Comparison of ENCODE assay signal across 8 cellular contexts in genomic region chr12:48813464-48814312, GRCh38. TPM values are rescaled to one million over a fixed set of nuclear protein-coding genes. Genes with fewer than 3 reads are reported as not detected.
A peak's percentile ranks its signal among the peaks of the same experiment; 100 is the strongest.
DNase-seq lines count a peak whose midpoint lies in the region; ATAC-seq, FAIRE-seq and TF ChIP-seq lines count a peak whose summit lies in the region.

No MANE protein-coding gene starts in this region.

- peak overlapping the region; percentile 100 for H3K4me2 ChIP-seq in HCT116 (ENCODE audit: low read length)

- H3K27me3 Mint-ChIP-seq in activated CD8-positive, alpha-beta T cell treated with anti-CD3 and anti-CD28 coated beads for 36 hours = peaks cover 19% of the 10 kb centered on the region

- WGBS in small intestine, 3 donors = 21 to 43% (median 30%) methylated on average over 13 to 21 of the region's 21 CpGs

- no TSS peak for BruUV-seq in HCT116 (replicated peaks; lab: Mats Ljungman, UMichigan)

- H3K4me1 ChIP-seq in HCT116 (ENCODE audit: control insufficient read depth in 1 of 2, insufficient read depth in 2 of 2, low read length in 2 of 2) = peaks cover 25 to 51% of the 10 kb centered on the region in 2 experiments
- peaks cover 0 to 7% of the 10 kb centered on the region in 2 donors for H3K4me1 ChIP-seq in small intestine (ENCODE audit: control insufficient read depth in 2 of 2, insufficient read depth in 1 of 2, low read depth in 1 of 2, low read length in 1 of 2)

- H3K27ac ChIP-seq in HCT116 (ENCODE audit: low read depth, low read length) (peak overlapping the region; percentile 84; the same call in 1 of the 2 replicates), small intestine (ENCODE audit: low read depth in 1 of 2, low read length in 1 of 2) (peak overlapping the region; percentile 47 to 92)

- H3K27ac Mint-ChIP-seq in activated CD8-positive, alpha-beta T cell treated with anti-CD3 and anti-CD28 coated beads for 36 hours = peak overlapping the region; percentile 49

- H3K27me3 ChIP-seq in HCT116 (ENCODE audit: insufficient read depth, low read length) = no peaks in the 10 kb centered on the region
- no peaks in the 10 kb centered on the region for H3K27me3 ChIP-seq in small intestine (ENCODE audit: control insufficient read depth in 2 of 2, insufficient read depth in 2 of 2, low read length in 2 of 2)

- H3K4me1 Mint-ChIP-seq in activated CD8-positive, alpha-beta T cell treated with anti-CD3 and anti-CD28 coated beads for 36 hours (ENCODE audit: low read depth) = peaks cover 29% of the 10 kb centered on the region

- TF ChIP-seq RAD21 in HCT116 (IDR thresholded peaks at IDR 0.05; ENCODE audit: low read depth) = no peak

- RAD21 ChIA-PET in HCT116 (lab: Charles Lee; ENCODE audit: low non-redundant PET in 1 of 2, low total read pairs in 2 of 2, uncharacterized antibody in 2 of 2, unreplicated experiment in 2 of 2) = no interaction called here

- H3K9ac ChIP-seq in HCT116 (ENCODE audit: low read length) = no peak overlapping the region

- peak overlapping the region; percentile 95 for H3K4me3 Mint-ChIP-seq in activated CD8-positive, alpha-beta T cell treated with anti-CD3 and anti-CD28 coated beads for 36 hours

- no peak for TF ChIP-seq POLR2A in HCT116 (IDR thresholded peaks at IDR 0.05; ENCODE audit: borderline replicate concordance, extremely low read depth, insufficient read depth, insufficient read length)

- H3K4me3 ChIP-seq in HCT116 (replicated peaks in 1 of 2; ENCODE audit: low read depth in 1 of 2, low read length in 2 of 2) = peak overlapping the region; percentile 60 to 92; a peak in 3 of 4 replicates
- H3K4me3 ChIP-seq in iPS-18c (ENCODE audit: insufficient read depth, low read depth, low read length) = peak overlapping the region; percentile 98
- peak overlapping the region; percentile 60 to 65 for H3K4me3 ChIP-seq in small intestine (ENCODE audit: low read depth in 1 of 2, low read length in 2 of 2)

- CTCF ChIA-PET in HCT116 (lab: Charles Lee) = no interaction called here
- CTCF ChIA-PET in activated CD8-positive, alpha-beta T cell treated with anti-CD3 and anti-CD28 coated beads for 36 hours (lab: Charles Lee) = interaction anchor here (1.0 to 6.3 kb wide), 16 partner anchors 10 to 664 kb away, joined by 3 to 62 read pairs (median 6); partner anchors contain the start of gene RND1

- no peaks in the 10 kb centered on the region for H4K20me1 ChIP-seq in HCT116 (ENCODE audit: insufficient read depth)

- no peak for TF ChIP-seq CTCF in HCT116 (IDR thresholded peaks at IDR 0.05 in 2 of 3, conservative IDR thresholded peaks at IDR 0.05 in 1 of 3; ENCODE audit: borderline replicate concordance in 1 of 3, insufficient read depth in 1 of 3, low read depth in 2 of 3, low read length in 2 of 3)
- TF ChIP-seq CTCF in activated CD8-positive, alpha-beta T cell treated with anti-CD3 and anti-CD28 coated beads for 36 hours (IDR thresholded peaks at IDR 0.05) = no peak

- no peak for ATAC-seq in HCT116
- ATAC-seq in activated CD8-positive, alpha-beta T cell treated with anti-CD3 and anti-CD28 coated beads for 36 hours = no peak
- no peak for ATAC-seq in GM19035 (IDR thresholded peaks at IDR 0.05; ENCODE audit: unreplicated experiment)

- no peak overlapping the region for H2AFZ ChIP-seq in HCT116 (ENCODE audit: low read depth, low read length, poor library complexity, severe bottlenecking)

- no peaks in the 10 kb centered on the region for H3K36me3 Mint-ChIP-seq in activated CD8-positive, alpha-beta T cell treated with anti-CD3 and anti-CD28 coated beads for 36 hours (ENCODE audit: low read depth)

- POLR2A ChIA-PET in HCT116 (lab: Charles Lee) = no interaction called here
- POLR2A ChIA-PET in activated CD8-positive, alpha-beta T cell treated with anti-CD3 and anti-CD28 coated beads for 36 hours (lab: Charles Lee) = interaction anchor here (1.2 kb wide), 1 partner anchor 98 kb away, joined by 3 read pairs; no protein-coding TSS in a partner anchor

- no peaks in the 10 kb centered on the region for H3K9me3 Mint-ChIP-seq in activated CD8-positive, alpha-beta T cell treated with anti-CD3 and anti-CD28 coated beads for 36 hours

- FAIRE-seq in small intestine (lab: Jason Lieb, UNC) = no peak

- intact Hi-C loops in HCT116 (cut with micrococcal nuclease) (no loop called here), head of caudate nucleus (cut with DNase I) (no loop called here)
- intact Hi-C loops in activated CD8-positive, alpha-beta T cell treated with anti-CD3 and anti-CD28 coated beads for 36 hours (cut with micrococcal nuclease) = no loop called here

- DNase-seq in HCT116 (ENCODE audit: low read depth, low spot score) (no peak), small intestine (peak; percentile 8), head of caudate nucleus (no peak)
- no peak for DNase-seq in activated CD8-positive, alpha-beta T cell treated with anti-CD3 and anti-CD28 coated beads for 36 hours
- DNase-seq in effector CD4-positive, alpha-beta T cell = no peak
- DNase-seq in stimulated activated naive CD4-positive, alpha-beta T cell treated with Interleukin-2 at 50 U/mL for 16 hours (lab: John Stamatoyannopoulos, UW) = no peak

- H3K36me3 ChIP-seq in HCT116 (ENCODE audit: control insufficient read depth in 1 of 2, insufficient read depth in 2 of 2, low read length in 2 of 2) (no peaks in the 10 kb centered on the region), small intestine (ENCODE audit: control insufficient read depth in 2 of 2, insufficient read depth in 2 of 2, low read length in 2 of 2) (no peaks in the 10 kb centered on the region)

- no peaks in the 10 kb centered on the region for H3K79me2 ChIP-seq in HCT116 (ENCODE audit: insufficient read depth, low read length)

- H3K9me3 ChIP-seq in HCT116 (ENCODE audit: control insufficient read depth in 1 of 2, insufficient read depth in 1 of 2, low read depth in 1 of 2, low read length in 2 of 2) (no peaks in the 10 kb centered on the region), iPS-18c (ENCODE audit: control insufficient read depth, insufficient read depth, low read length) (no peaks in the 10 kb centered on the region), small intestine (ENCODE audit: control insufficient read depth, low read depth) (no peaks in the 10 kb centered on the region)

- no peaks in the 10 kb centered on the region for H3K9me2 ChIP-seq in HCT116 (ENCODE audit: insufficient read depth)

TF ChIP-seq in HCT116, 20 proteins besides CTCF, POLR2A, EP300 and RAD21 (continues in another document):
- TF ChIP-seq SIN3A (IDR thresholded peaks at IDR 0.05; ENCODE audit: low read depth) (no peak), CEBPB (IDR thresholded peaks at IDR 0.05; ENCODE audit: low read depth) (no peak), JUND (IDR thresholded peaks at IDR 0.05) (no peak), TCF7L2 (IDR thresholded peaks at IDR 0.05; ENCODE audit: borderline replicate concordance, extremely low read depth, insufficient read depth, insufficient read length) (no peak), ZBTB33 (IDR thresholded peaks at IDR 0.05; ENCODE audit: extremely low read depth, insufficient replicate concordance, low read length) (no peak), MAX (IDR thresholded peaks at IDR 0.05) (no peak), YY1 (IDR thresholded peaks at IDR 0.05; ENCODE audit: extremely low read depth, insufficient replicate concordance, low read depth, low read length) (no peak), ATF3 (IDR thresholded peaks at IDR 0.05) (no peak), EZH2phosphoT487 (IDR thresholded peaks at IDR 0.05; ENCODE audit: borderline replicate concordance) (no peak)

RNA-seq across cellular contexts. Expression of gene CACNB3, which starts 4.6 kb away (rescaled TPM):
- 22.0 TPM for total RNA-seq in HCT116 (2021; ENCODE audit: unreplicated experiment)
- polyA plus RNA-seq in HCT116 (2012) = 27.9 and 29.4 TPM in 2 replicates
- total RNA-seq in activated CD8-positive, alpha-beta T cell treated with anti-CD3 and anti-CD28 coated beads for 36 hours = 1 to 10 TPM; 7.7 to 8.2 TPM
- 10 to 100 TPM; 11.6 to 12.1 (median 11.9) TPM for polyA plus RNA-seq in small intestine

RNA-seq across cellular contexts. Expression of gene ADCY6, which starts 24.8 kb away (rescaled TPM):
- 24.9 TPM for total RNA-seq in HCT116 (2021; ENCODE audit: unreplicated experiment)
- polyA plus RNA-seq in HCT116 (2012) = 21.3 and 21.6 TPM in 2 replicates
- total RNA-seq in activated CD8-positive, alpha-beta T cell treated with anti-CD3 and anti-CD28 coated beads for 36 hours = not detected
- 10 to 100 TPM; 14.1 to 27.7 (median 20.1) TPM for polyA plus RNA-seq in small intestine

RNA-seq across cellular contexts. Expression of gene DDX23, which starts 38.3 kb away (rescaled TPM):
- total RNA-seq in HCT116 (2021; ENCODE audit: unreplicated experiment) = 75.0 TPM
- 52.7 TPM in 2 replicates for polyA plus RNA-seq in HCT116 (2012)
- 10 to 100 TPM; 84.5 to 95.6 TPM for total RNA-seq in activated CD8-positive, alpha-beta T cell treated with anti-CD3 and anti-CD28 coated beads for 36 hours
- polyA plus RNA-seq in small intestine = 10 to 100 TPM; 53.2 to 59.3 (median 55.0) TPM

RNA-seq across cellular contexts. Expression of gene RND1, which starts 52.0 kb away (rescaled TPM):
- total RNA-seq in HCT116 (2021; ENCODE audit: unreplicated experiment) = 2.0 TPM
- 2.1 and 2.5 TPM in 2 replicates for polyA plus RNA-seq in HCT116 (2012)
- 1 to 10 TPM; 2.3 to 3.2 TPM for total RNA-seq in activated CD8-positive, alpha-beta T cell treated with anti-CD3 and anti-CD28 coated beads for 36 hours
- 1 to 10 TPM; 3.8 to 6.3 (median 4.9) TPM for polyA plus RNA-seq in small intestine

Comparison
In these comparisons a context has a peak if more than half of its experiments do, and no peak if none do; other contexts are left out.
1. RNA of gene ADCY6, which starts 24.8 kb away (total RNA-seq): 24.9 TPM in HCT116 (single experiment); not detected in activated CD8-positive, alpha-beta T cell treated with anti-CD3 and anti-CD28 coated beads for 36 hours; every median in the first group is over 10 times any median in the second.
2. Peak in every context shown above with its lines, with median percentiles within 50 percentile points of each other: H3K4me3 ChIP-seq.